Comparison of ENCODE assay signal across 16 cellular contexts in the genomic region with DNA sequence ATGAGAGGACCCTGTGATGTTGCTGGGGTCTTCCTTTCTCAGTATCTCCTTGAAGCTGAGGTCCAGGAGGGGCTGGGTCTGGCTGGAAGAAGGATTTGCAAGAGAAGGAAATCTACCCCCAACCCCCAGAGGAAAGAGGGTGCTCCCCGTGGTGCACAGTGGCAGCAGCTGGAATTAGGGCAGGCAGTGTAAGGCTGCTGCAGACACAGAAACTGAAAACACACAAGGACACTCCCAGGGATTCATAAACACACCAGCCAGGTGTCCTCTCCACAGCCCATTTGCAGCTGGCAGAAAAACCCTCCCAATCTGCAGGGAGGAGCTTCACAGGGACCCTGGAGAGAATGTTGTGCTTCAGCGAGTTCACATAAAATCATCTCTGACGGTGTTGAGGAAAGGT.
DNase-seq lines count a peak whose midpoint lies in the region.
"Had no signal": no experiment of that assay in that cellular context is flagged by ENCODE, and none has a peak within 500 bp of the region (broad histone marks: within the 10 kb centered on the region; RNA-seq: fewer than 3 reads in every experiment).

No MANE protein-coding gene starts in this region.

- no peak overlapping the region for H3K4me3 ChIP-seq in Jurkat, Clone E6-1 (ENCODE audit: low read length)
- H3K4me3 ChIP-seq: SJSA1 had no signal

- peak; percentile 72 for DNase-seq in COR-L47 (lab: John Stamatoyannopoulos, UW)
- DNase-seq in Jurkat, Clone E6-1 (ENCODE audit: low read depth, low spot score) = peak; percentile 61
- DNase-seq in NCI-H2171 treated with DMSO at 0.1 percent for 48 hours (lab: John Stamatoyannopoulos, UW) = peak; percentile 70
- peak; percentile 21 for DNase-seq in brain pericyte (ENCODE audit: low read depth, low spot score)
- no peak for DNase-seq in AML-193 (lab: John Stamatoyannopoulos, UW)
- no peak for DNase-seq in ureter (ENCODE audit: low spot score)
- no peak for DNase-seq in 8988T
- no peak for DNase-seq in NCI-H1694 (lab: John Stamatoyannopoulos, UW)
- DNase-seq: activated CD4-positive, alpha-beta T cell treated with anti-CD3 and anti-CD28 coated beads, Interleukin-2, amount 50 U/mL, for 1 hour; activated T-cell treated with anti-CD3 and anti-CD28 coated beads, Interleukin-2, amount 50 U/mL, for 72 hours; amygdala; MV-4-11; occipital lobe; small intestine; stimulated activated naive CD4-positive, alpha-beta T cell treated with Interleukin-2 at 50 U/mL for 16 hours had no signal

Comparison
In these comparisons a context has a peak if more than half of its experiments do, and no peak if none do; other contexts are left out.
1. DNase-seq: peak in COR-L47 (single experiment), Jurkat, Clone E6-1 (single experiment), NCI-H2171 treated with DMSO at 0.1 percent for 48 hours (single experiment) and brain pericyte (single experiment); none in AML-193 (0 of 2), ureter (single experiment), 8988T (single experiment) and NCI-H1694 (single experiment).